Comparison of ENCODE assay signal across 13 cellular contexts in the genomic region with DNA sequence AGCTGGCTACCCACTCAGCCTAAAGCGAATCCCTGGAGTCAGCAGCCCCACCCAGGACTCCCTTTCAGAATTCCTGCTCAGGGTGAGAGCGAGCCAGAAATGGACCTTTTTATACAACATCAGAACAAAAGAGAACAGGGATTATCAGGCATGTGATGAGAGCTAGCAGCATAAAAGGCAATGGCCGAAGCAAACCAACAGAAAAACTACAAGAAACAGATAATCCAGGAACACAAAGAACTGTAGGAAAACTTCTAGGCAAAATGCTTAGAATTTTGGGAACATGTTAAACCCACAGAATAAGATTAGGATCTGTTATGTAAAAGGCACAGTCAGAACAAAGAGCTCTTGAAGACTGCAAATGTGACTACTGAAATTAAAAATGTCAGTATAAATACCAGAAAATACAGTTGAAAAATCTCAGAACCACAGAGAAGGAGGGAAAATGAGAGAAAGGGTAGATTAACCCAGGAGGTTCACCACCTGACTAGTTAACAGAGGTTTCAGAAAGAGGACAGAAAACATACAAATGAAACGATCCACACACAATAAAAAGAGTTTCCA.
"Had no signal": no experiment of that assay in that cellular context is flagged by ENCODE, and none has a peak within 500 bp of the region (broad histone marks: within the 10 kb centered on the region; RNA-seq: fewer than 3 reads in every experiment).

No MANE protein-coding gene starts in this region.

- H3K9me3 ChIP-seq: stomach, thyroid gland, vagina had no signal

- H3K4me3 ChIP-seq: hepatocyte, stomach, thyroid gland, vagina had no signal

- H3K27me3 ChIP-seq: hepatocyte, thyroid gland, vagina had no signal

- H3K36me3 ChIP-seq: stomach, thyroid gland, vagina had no signal

- H3K9me3 Mint-ChIP-seq: activated CD4-positive, alpha-beta T cell treated with anti-CD3 and anti-CD28 coated beads, Interleukin-2, amount 10 ng/mL, durations not matched to agents 7 days and 5 days; mesothelial cell of epicardium had no signal

- H3K36me3 Mint-ChIP-seq: mesothelial cell of epicardium had no signal

- ATAC-seq: right cardiac atrium had no signal

- H3K4me3 Mint-ChIP-seq: activated CD4-positive, alpha-beta T cell treated with anti-CD3 and anti-CD28 coated beads, Interleukin-2, amount 10 ng/mL, durations not matched to agents 7 days and 5 days; mesothelial cell of epicardium had no signal

- H3K27ac Mint-ChIP-seq: activated CD4-positive, alpha-beta T cell treated with anti-CD3 and anti-CD28 coated beads, Interleukin-2, amount 10 ng/mL, durations not matched to agents 7 days and 5 days; mesothelial cell of epicardium; progenitor cell of endocrine pancreas had no signal

- DNase-seq: activated CD4-positive, alpha-beta T cell treated with anti-CD3 and anti-CD28 coated beads, Interleukin-2, amount 10 ng/mL, durations not matched to agents 7 days and 5 days; activated gamma-delta T cell; dermis blood vessel endothelial cell; erythroblast; nucleus accumbens; right cardiac atrium; small intestine; stomach; thyroid gland had no signal

- H3K27ac ChIP-seq: hepatocyte, thyroid gland, vagina had no signal
